8 cellular contexts compared by ENCODE assay signal in genomic region chr19:40365613-40366401, GRCh38.
A peak's percentile ranks its signal among the peaks of the same experiment; 100 is the strongest.
DNase-seq lines count a peak whose midpoint lies in the region; TF ChIP-seq lines count a peak whose summit lies in the region.

No MANE protein-coding gene starts in this region.

- peak overlapping the region; percentile 79 for H2AFZ ChIP-seq in SU-DHL-6 (ENCODE audit: low read depth, low read length, severe bottlenecking)

- H3K27ac ChIP-seq in SU-DHL-6 (ENCODE audit: low read depth, low read length) (no peak overlapping the region), caudate nucleus (ENCODE audit: low read depth, low read length) (peak overlapping the region; percentile 6)

- no peak for TF ChIP-seq CTCF in SU-DHL-6 (IDR thresholded peaks at IDR 0.05; ENCODE audit: insufficient read depth, low read length, poor library complexity, severe bottlenecking)

- H4K20me1 ChIP-seq in SU-DHL-6 (ENCODE audit: low read depth, low read length), result no peaks in the 10 kb centered on the region

- H3K9me2 ChIP-seq in SU-DHL-6 (replicated peaks; ENCODE audit: insufficient read depth, low read length), result no peaks in the 10 kb centered on the region

- H3K9me3 ChIP-seq in SU-DHL-6 (ENCODE audit: insufficient read depth, low read length), result no peaks in the 10 kb centered on the region

- peak overlapping the region; percentile 43 for H3K4me3 ChIP-seq in SU-DHL-6 (ENCODE audit: insufficient read depth, low read length, poor library complexity, severe bottlenecking)

- peak overlapping the region; percentile 45 for H3K9ac ChIP-seq in SU-DHL-6 (ENCODE audit: low read length)

- H3F3A ChIP-seq in SU-DHL-6 (ENCODE audit: insufficient read depth), result no peaks in the 10 kb centered on the region

- no peaks in the 10 kb centered on the region for H3K27me3 ChIP-seq in SU-DHL-6 (ENCODE audit: low read length)

- H3K79me2 ChIP-seq in SU-DHL-6 (ENCODE audit: insufficient read depth, low read length), result no peaks in the 10 kb centered on the region

- DNase-seq in SHP77 (lab: John Stamatoyannopoulos, UW), result peak; percentile 12 to 32
- no peak for DNase-seq in SHP77 treated with DMSO at 0.1 percent for 48 hours (lab: John Stamatoyannopoulos, UW)
- DNase-seq in caudate nucleus (lab: John Stamatoyannopoulos, UW), result peak in 56 of 61 donors; percentile 8 to 85 (median 56)
- peak; percentile 64 for DNase-seq in inferior parietal cortex (ENCODE audit: extremely low spot score)
- peak; percentile 32 to 63 for DNase-seq in stimulated activated CD4-positive, alpha-beta T cell treated with anti-CD3 and anti-CD28 coated beads, Interleukin-12 subunit alpha, Interleukin-12 subunit beta, amount 100 ng/mL, for 24 hours (ENCODE audit: low read depth in 2 of 2)
- DNase-seq in NCI-H1105 (lab: John Stamatoyannopoulos, UW), result no peak
- DNase-seq in NCI-H510A (lab: John Stamatoyannopoulos, UW), result no peak

- peak overlapping the region; percentile 73 for H3K4me2 ChIP-seq in SU-DHL-6 (ENCODE audit: low read depth, low read length, poor library complexity, severe bottlenecking)

- no peaks in the 10 kb centered on the region for H3K36me3 ChIP-seq in SU-DHL-6 (ENCODE audit: low read length)

Comparison
In these comparisons a context has a peak if more than half of its experiments do, and no peak if none do; other contexts are left out.
1. DNase-seq: peak in SHP77 (2 of 2), caudate nucleus (56 of 61), inferior parietal cortex (single experiment) and stimulated activated CD4-positive, alpha-beta T cell treated with anti-CD3 and anti-CD28 coated beads, Interleukin-12 subunit alpha, Interleukin-12 subunit beta, amount 100 ng/mL, for 24 hours (2 of 2); none in SHP77 treated with DMSO at 0.1 percent for 48 hours (single experiment), NCI-H1105 (single experiment) and NCI-H510A (single experiment).